ENCODE assay signal across 9 cellular contexts in genomic region chr5:73030995-73031394, GRCh38.
DNase-seq lines count a peak whose midpoint lies in the region; ATAC-seq and TF ChIP-seq lines count a peak whose summit lies in the region.
"Had no signal": no experiment of that assay in that cellular context is flagged by ENCODE, and none has a peak within 500 bp of the region (broad histone marks: within the 10 kb centered on the region; RNA-seq: fewer than 3 reads in every experiment).

No MANE protein-coding gene starts in this region.

- TF ChIP-seq CTCF in Calu3 (IDR thresholded peaks at IDR 0.05; ENCODE audit: unreplicated experiment) (no peak), endodermal cell (conservative IDR thresholded peaks at IDR 0.05) (no peak), GM10248 (IDR thresholded peaks at IDR 0.05; ENCODE audit: control extremely low read depth, extremely low read depth, low read depth, missing control alignments) (no peak)

- peaks cover 4% of the 10 kb centered on the region for H3K36me3 ChIP-seq in MG63
- no peaks in the 10 kb centered on the region for H3K36me3 ChIP-seq in endodermal cell (ENCODE audit: control insufficient read depth, insufficient read depth, low read length)

- no peak for ATAC-seq in HG03342 (IDR thresholded peaks at IDR 0.05; ENCODE audit: unreplicated experiment)
- ATAC-seq: activated CD8-positive, alpha-beta memory T cell treated with anti-CD3 and anti-CD28 coated beads, Interleukin-2, amount 10 ng/mL, durations not matched to agents 7 days and 5 days had no signal

- peak overlapping the region; percentile 47 for H3K27ac Mint-ChIP-seq in Calu3 (ENCODE audit: unreplicated experiment)
- H3K27ac Mint-ChIP-seq in endodermal cell: peak overlapping the region; percentile 88
- H3K27ac Mint-ChIP-seq: activated CD8-positive, alpha-beta memory T cell treated with anti-CD3 and anti-CD28 coated beads, Interleukin-2, amount 10 ng/mL, durations not matched to agents 7 days and 5 days had no signal

- H3K9me3 Mint-ChIP-seq in Calu3 (ENCODE audit: low read depth, unreplicated experiment) (no peaks in the 10 kb centered on the region), endodermal cell (no peaks in the 10 kb centered on the region)

- intact Hi-C loops in Calu3 (cut with micrococcal nuclease; ENCODE audit: unreplicated experiment): loop anchor here (1.0 kb wide), 1 partner anchor 76 kb away; no protein-coding TSS in a partner anchor

- H3K4me1 ChIP-seq in endodermal cell (ENCODE audit: control insufficient read depth, insufficient read depth, low read length): peaks cover 2% of the 10 kb centered on the region

- H3K27me3 Mint-ChIP-seq in Calu3 (ENCODE audit: unreplicated experiment) (no peaks in the 10 kb centered on the region), endodermal cell (ENCODE audit: insufficient read depth) (no peaks in the 10 kb centered on the region)
- H3K27me3 Mint-ChIP-seq: activated CD8-positive, alpha-beta memory T cell treated with anti-CD3 and anti-CD28 coated beads, Interleukin-2, amount 10 ng/mL, durations not matched to agents 7 days and 5 days had no signal

- H3K4me1 Mint-ChIP-seq in Calu3 (ENCODE audit: low read depth, unreplicated experiment) (peaks cover 40% of the 10 kb centered on the region), endodermal cell (peaks cover 12% of the 10 kb centered on the region)
- H3K4me1 Mint-ChIP-seq: activated CD8-positive, alpha-beta memory T cell treated with anti-CD3 and anti-CD28 coated beads, Interleukin-2, amount 10 ng/mL, durations not matched to agents 7 days and 5 days had no signal

- H3K9ac ChIP-seq in endodermal cell (ENCODE audit: extremely low read depth, low read length, poor library complexity, severe bottlenecking): no peak overlapping the region

- H3K27ac ChIP-seq in endodermal cell (ENCODE audit: low read depth, low read length): peak overlapping the region; percentile 45

- H3K9me3 ChIP-seq in MG63: no peaks in the 10 kb centered on the region
- no peaks in the 10 kb centered on the region for H3K9me3 ChIP-seq in endodermal cell (ENCODE audit: control insufficient read depth, low read length)

- DNase-seq in Calu3 (peak; percentile 67), MG63 (peak; percentile 51), endodermal cell (peak; percentile 72), mucosa of gallbladder (ENCODE audit: low spot score) (peak; percentile 33), GM10248 (ENCODE audit: extremely low spot score) (no peak), occipital lobe (lab: John Stamatoyannopoulos, UW) (no peak), ureter (ENCODE audit: low spot score) (no peak)
- DNase-seq: activated CD8-positive, alpha-beta memory T cell treated with anti-CD3 and anti-CD28 coated beads, Interleukin-2, amount 10 ng/mL, durations not matched to agents 7 days and 5 days had no signal

- BruUV-seq in Calu3 (replicated peaks; lab: Mats Ljungman, UMichigan): no TSS peak

- H3K27me3 ChIP-seq in MG63 (no peaks in the 10 kb centered on the region), endodermal cell (ENCODE audit: control insufficient read depth, insufficient read depth, low read length, poor library complexity, severe bottlenecking) (no peaks in the 10 kb centered on the region)

- CTCF ChIA-PET in Calu3 (lab: Charles Lee) (interaction anchor here (0.7 to 1.2 kb wide), 6 partner anchors 12 to 198 kb away, joined by 3 to 4 read pairs (median 4); no protein-coding TSS in a partner anchor), GM10248 (lab: Yijun Ruan, JAX) (no interaction called here)

- peak overlapping the region; percentile 29 for H3K4me3 Mint-ChIP-seq in Calu3 (ENCODE audit: low read depth, unreplicated experiment)
- H3K4me3 Mint-ChIP-seq in endodermal cell: no peak overlapping the region
- H3K4me3 Mint-ChIP-seq: activated CD8-positive, alpha-beta memory T cell treated with anti-CD3 and anti-CD28 coated beads, Interleukin-2, amount 10 ng/mL, durations not matched to agents 7 days and 5 days had no signal

- no peak overlapping the region for H3K4me3 ChIP-seq in MG63
- H3K4me3 ChIP-seq in endodermal cell (ENCODE audit: low read length): no peak overlapping the region

- POLR2A ChIA-PET in GM10248 (lab: Yijun Ruan, JAX): no interaction called here

- H3K36me3 Mint-ChIP-seq in Calu3 (ENCODE audit: insufficient read depth, unreplicated experiment) (peaks cover 16% of the 10 kb centered on the region), endodermal cell (ENCODE audit: low read depth) (peaks cover 15% of the 10 kb centered on the region)
- H3K36me3 Mint-ChIP-seq: activated CD8-positive, alpha-beta memory T cell treated with anti-CD3 and anti-CD28 coated beads, Interleukin-2, amount 10 ng/mL, durations not matched to agents 7 days and 5 days had no signal

Comparison
In these comparisons a context has a peak if more than half of its experiments do, and no peak if none do; other contexts are left out.
1. DNase-seq: peak in Calu3 (single experiment), MG63 (single experiment), endodermal cell (single experiment) and mucosa of gallbladder (single experiment); none in GM10248 (single experiment), occipital lobe (single experiment) and ureter (single experiment).